1 cellular context compared by ENCODE assay signal in genomic region chr6:132512638-132513632, GRCh38.
TF ChIP-seq lines count a peak whose summit lies in the region.

STX7 (minus strand) TSS chr6:132513116; CDS start chr6:132503530, 9,586 bp downstream.

TF ChIP-seq in GM12878, 131 proteins besides CTCF, POLR2A, EP300 and RAD21 (continued from another document):
- 0 out of 2 replicates have a peak, but pooled peaks have one; percentile 30 for TF ChIP-seq ZNF24 (IDR thresholded peaks at IDR 0.05)
- no peak for TF ChIP-seq USF1 (IDR thresholded peaks at IDR 0.05; ENCODE audit: borderline replicate concordance, extremely low read length, insufficient read depth, low read depth, low read length)
- peak; percentile 53; the same call in 1 of the 2 replicates for TF ChIP-seq TAF1 (IDR thresholded peaks at IDR 0.05; ENCODE audit: borderline replicate concordance, low read depth, low read length)
- peak; percentile 98 for TF ChIP-seq LARP7 (IDR thresholded peaks at IDR 0.05)
- TF ChIP-seq MXI1 (IDR thresholded peaks at IDR 0.05; ENCODE audit: low read depth, low read length) = peak; percentile 14; the same call in 1 of the 2 replicates
- 0 out of 2 replicates have a peak, but pooled peaks have one; percentile 39 for TF ChIP-seq BCL11A (IDR thresholded peaks at IDR 0.05; ENCODE audit: low read depth, low read length)
- TF ChIP-seq RBBP5 (conservative IDR thresholded peaks at IDR 0.05) = no peak
- no peak for TF ChIP-seq ZBTB40 (IDR thresholded peaks at IDR 0.05; ENCODE audit: borderline replicate concordance)
- TF ChIP-seq SP1 (IDR thresholded peaks at IDR 0.05; ENCODE audit: low read depth, low read length) = peak; percentile 69
- peak; percentile 31 for TF ChIP-seq CUX1 (IDR thresholded peaks at IDR 0.05; ENCODE audit: insufficient replicate concordance, low read depth, low read length)
- no peak for TF ChIP-seq SUZ12 (IDR thresholded peaks at IDR 0.05; ENCODE audit: unreplicated experiment)
- TF ChIP-seq ZNF207 (IDR thresholded peaks at IDR 0.05; ENCODE audit: borderline replicate concordance) = peak; percentile 67
- TF ChIP-seq HDGF (IDR thresholded peaks at IDR 0.05) = 0 out of 2 replicates have a peak, but pooled peaks have one; percentile 47
- TF ChIP-seq BACH1 (IDR thresholded peaks at IDR 0.05; ENCODE audit: borderline replicate concordance) = peak; percentile 82; the same call in 1 of the 2 replicates
- 0 out of 2 replicates have a peak, but pooled peaks have one; percentile 27 for TF ChIP-seq HCFC1 (IDR thresholded peaks at IDR 0.05; ENCODE audit: low read length)
- peak; percentile 40; the same call in 1 of the 2 replicates for TF ChIP-seq ELK1 (IDR thresholded peaks at IDR 0.05; ENCODE audit: low read depth, low read length)
- TF ChIP-seq RELB (IDR thresholded peaks at IDR 0.05; ENCODE audit: low read depth) = no peak
- 0 out of 2 replicates have a peak, but pooled peaks have one; percentile 48 for TF ChIP-seq SMAD5 (IDR thresholded peaks at IDR 0.05; ENCODE audit: low read depth)
- no peak for TF ChIP-seq PAX8 (IDR thresholded peaks at IDR 0.05)
- TF ChIP-seq PBX3 (IDR thresholded peaks at IDR 0.05; ENCODE audit: insufficient replicate concordance, low read depth, low read length) = peak; percentile 96
- TF ChIP-seq ZNF217 (IDR thresholded peaks at IDR 0.05) = peak; percentile 89
- TF ChIP-seq DPF2 (IDR thresholded peaks at IDR 0.05) = peak; percentile 97; the same call in 1 of the 2 replicates
- peak; percentile 73 for TF ChIP-seq POLR2AphosphoS5 (IDR thresholded peaks at IDR 0.05; ENCODE audit: low read length)
- TF ChIP-seq GATAD2B (conservative IDR thresholded peaks at IDR 0.05; ENCODE audit: low read depth) = peak; percentile 99
- 0 out of 2 replicates have a peak, but pooled peaks have one; percentile 24 for TF ChIP-seq RCOR1 (conservative IDR thresholded peaks at IDR 0.05; ENCODE audit: low read depth, low read length)
- TF ChIP-seq CREB1 (IDR thresholded peaks at IDR 0.05; ENCODE audit: low read depth) = 0 out of 2 replicates have a peak, but pooled peaks have one; percentile 22
- peak in 1 of 2 experiments; percentile 77; a peak in 3 of 4 replicates for TF ChIP-seq BHLHE40 (IDR thresholded peaks at IDR 0.05; ENCODE audit: borderline replicate concordance in 1 of 2, low read depth in 2 of 2, low read length in 1 of 2)
- TF ChIP-seq TBL1XR1 (IDR thresholded peaks at IDR 0.05; ENCODE audit: low read depth, low read length) = peak; percentile 10; the same call in 1 of the 2 replicates
- 0 out of 2 replicates have a peak, but pooled peaks have one; percentile 8 for TF ChIP-seq STAT1 (conservative IDR thresholded peaks at IDR 0.05)
- 0 out of 2 replicates have a peak, but pooled peaks have one; percentile 35 for TF ChIP-seq CBX5 (IDR thresholded peaks at IDR 0.05; ENCODE audit: low read depth)
- TF ChIP-seq HDAC6 (IDR thresholded peaks at IDR 0.05; ENCODE audit: unreplicated experiment) = peak; percentile 90
- TF ChIP-seq NBN (IDR thresholded peaks at IDR 0.05) = 0 out of 2 replicates have a peak, but pooled peaks have one; percentile 20
- TF ChIP-seq FOXM1 (IDR thresholded peaks at IDR 0.05; ENCODE audit: low read depth, low read length) = no peak
- peak; percentile 99 for TF ChIP-seq PKNOX1 (IDR thresholded peaks at IDR 0.05)
- TF ChIP-seq KAT2A (conservative IDR thresholded peaks at IDR 0.05; ENCODE audit: control insufficient read depth, low read depth, low read length) = no peak
- TF ChIP-seq SIX5 (IDR thresholded peaks at IDR 0.05; ENCODE audit: low read depth, low read length, severe bottlenecking) = no peak
- TF ChIP-seq SIN3A (IDR thresholded peaks at IDR 0.05; ENCODE audit: low read depth, low read length) = peak; percentile 73; the same call in 1 of the 2 replicates
- peak; percentile 66 for TF ChIP-seq NRF1 (conservative IDR thresholded peaks at IDR 0.05; ENCODE audit: low read depth, low read length)
- TF ChIP-seq ZBTB11 (CRISPR knock-in tag; IDR thresholded peaks at IDR 0.05) = no peak
